In genomic region chr17:82212331-82213250, GRCh38 we compare ENCODE assay signal across 8 cellular contexts. TPM values are rescaled to one million over a fixed set of nuclear protein-coding genes. Genes with fewer than 3 reads are reported as not detected.
DNase-seq lines count a peak whose midpoint lies in the region; ATAC-seq, FAIRE-seq and TF ChIP-seq lines count a peak whose summit lies in the region.

CCDC57 (minus strand) TSS chr17:82212842; CDS start chr17:82201944, 10,898 bp downstream.

- H3K9ac ChIP-seq in endothelial cell of umbilical vein (replicated peaks; ENCODE audit: extremely low read depth, insufficient read depth, low read length): peak within 1 kb of the TSS; percentile 81

- FAIRE-seq in endothelial cell of umbilical vein (lab: Jason Lieb, UNC): peak; percentile 76

- BruUV-seq in endothelial cell of umbilical vein (replicated peaks; lab: Mats Ljungman, UMichigan): no TSS peak

- ATAC-seq in HG02970 (IDR thresholded peaks at IDR 0.05; ENCODE audit: low FRiP score, unreplicated experiment): peak; percentile 63
- ATAC-seq in stimulated activated effector memory CD8-positive, alpha-beta T cell treated with anti-CD3 and anti-CD28 coated beads, Interleukin-12 subunit alpha, Interleukin-12 subunit beta, amount 100 ng/mL, for 72 hours: peak; percentile 80

- no peaks in the 10 kb centered on the region for H3K9me1 ChIP-seq in endothelial cell of umbilical vein (replicated peaks; ENCODE audit: control insufficient read depth, extremely low read depth, insufficient read depth, low read length)

- H3K4me1 ChIP-seq in endothelial cell of umbilical vein (ENCODE audit: control insufficient read depth, extremely low read depth, insufficient read depth, low read length): peaks cover 29% of the 10 kb centered on the region

- peak within 1 kb of the TSS; percentile 58 for H2AFZ ChIP-seq in endothelial cell of umbilical vein (ENCODE audit: low read depth, low read length)

- peak within 1 kb of the TSS; percentile 59 to 70 (median 62) for H3K4me3 ChIP-seq in endothelial cell of umbilical vein (replicated peaks in 1 of 3; ENCODE audit: insufficient read depth in 1 of 3, low read depth in 1 of 3, low read length in 3 of 3)

- no peak for TF ChIP-seq CTCF in endothelial cell of umbilical vein (IDR thresholded peaks at IDR 0.05; ENCODE audit: extremely low read depth in 1 of 2, insufficient read depth in 1 of 2, low read depth in 1 of 2, low read length in 2 of 2)

- H3K79me2 ChIP-seq in endothelial cell of umbilical vein (ENCODE audit: control insufficient read depth, insufficient read depth, low read length): no peaks in the 10 kb centered on the region

- H3K9me3 ChIP-seq in endothelial cell of umbilical vein (replicated peaks; ENCODE audit: control insufficient read depth, insufficient read depth, low read length): no peaks in the 10 kb centered on the region

- TF ChIP-seq POLR2A in GM15510 (IDR thresholded peaks at IDR 0.05; ENCODE audit: borderline replicate concordance, extremely low read depth, insufficient read length): peak; percentile 47
- TF ChIP-seq POLR2A in endothelial cell of umbilical vein (IDR thresholded peaks at IDR 0.05; ENCODE audit: low read depth, low read length): peak; percentile 36

- H3K9me3 Mint-ChIP-seq in stimulated activated effector memory CD8-positive, alpha-beta T cell treated with anti-CD3 and anti-CD28 coated beads, Interleukin-12 subunit alpha, Interleukin-12 subunit beta, amount 100 ng/mL, for 72 hours: no peaks in the 10 kb centered on the region

- CTCF ChIA-PET in endothelial cell of umbilical vein (lab: Charles Lee): interaction anchor here (1.0 kb wide), 2 partner anchors 11 to 182 kb away, joined by 3 read pairs; no protein-coding TSS in a partner anchor

- H3K27ac ChIP-seq in endothelial cell of umbilical vein (ENCODE audit: insufficient read depth, low read depth, low read length): peak within 1 kb of the TSS; percentile 72

- POLR2A ChIA-PET in endothelial cell of umbilical vein (lab: Charles Lee): no interaction called here

- H4K20me1 ChIP-seq in endothelial cell of umbilical vein (replicated peaks; ENCODE audit: control insufficient read depth, extremely low read depth, insufficient read depth, low read length): no peaks in the 10 kb centered on the region

- intact Hi-C loops in endothelial cell of umbilical vein (cut with micrococcal nuclease): loop anchor here (1.0 to 10.0 kb wide), 2 partner anchors 7 to 188 kb away; partner anchors contain the start of genes CENPX and LRRC45

- peak; percentile 52 for DNase-seq in A172 (ENCODE audit: low spot score)
- peak; percentile 50 for DNase-seq in NCI-H345 treated with DMSO at 0.1 percent for 48 hours (lab: John Stamatoyannopoulos, UW; ENCODE audit: unreplicated experiment)
- DNase-seq in activated CD8-positive, alpha-beta memory T cell treated with anti-CD3 and anti-CD28 coated beads for 24 hours: peak; percentile 91
- peak; percentile 62 for DNase-seq in endothelial cell of umbilical vein (ENCODE audit: low read depth, low spot score)
- DNase-seq in mesenteric fat pad (ENCODE audit: low spot score): no peak
- peak; percentile 73 to 92 for DNase-seq in stimulated activated effector memory CD8-positive, alpha-beta T cell treated with anti-CD3 and anti-CD28 coated beads, Interleukin-12 subunit alpha, Interleukin-12 subunit beta, amount 100 ng/mL, for 72 hours (ENCODE audit: low spot score in 2 of 2)

- H3K4me3 Mint-ChIP-seq in stimulated activated effector memory CD8-positive, alpha-beta T cell treated with anti-CD3 and anti-CD28 coated beads, Interleukin-12 subunit alpha, Interleukin-12 subunit beta, amount 100 ng/mL, for 72 hours: peak within 1 kb of the TSS; percentile 73

- H3K27ac Mint-ChIP-seq in stimulated activated effector memory CD8-positive, alpha-beta T cell treated with anti-CD3 and anti-CD28 coated beads, Interleukin-12 subunit alpha, Interleukin-12 subunit beta, amount 100 ng/mL, for 72 hours: peak within 1 kb of the TSS; percentile 90

- peak within 1 kb of the TSS; percentile 69 for H3K4me2 ChIP-seq in endothelial cell of umbilical vein (ENCODE audit: insufficient read depth, low read length)

- no peaks in the 10 kb centered on the region for H3K27me3 ChIP-seq in endothelial cell of umbilical vein (ENCODE audit: control insufficient read depth in 2 of 2, insufficient read depth in 2 of 2, low read length in 2 of 2)

- H3K36me3 ChIP-seq in endothelial cell of umbilical vein (ENCODE audit: control insufficient read depth in 2 of 2, extremely low read depth in 1 of 2, insufficient read depth in 2 of 2, low read length in 2 of 2): no peaks in the 10 kb centered on the region

- dilution Hi-C loops in endothelial cell of umbilical vein (cut with MboI; ENCODE audit: extremely low pct_ligation_motif_present, low sequenced_read_pairs): no loop called here

- H3K36me3 Mint-ChIP-seq in stimulated activated effector memory CD8-positive, alpha-beta T cell treated with anti-CD3 and anti-CD28 coated beads, Interleukin-12 subunit alpha, Interleukin-12 subunit beta, amount 100 ng/mL, for 72 hours: peaks cover 29% of the 10 kb centered on the region

- H3K4me1 Mint-ChIP-seq in stimulated activated effector memory CD8-positive, alpha-beta T cell treated with anti-CD3 and anti-CD28 coated beads, Interleukin-12 subunit alpha, Interleukin-12 subunit beta, amount 100 ng/mL, for 72 hours: peaks cover 44% of the 10 kb centered on the region

TF ChIP-seq in endothelial cell of umbilical vein, 7 proteins besides CTCF, POLR2A, EP300 and RAD21:
- TF ChIP-seq JUN (IDR thresholded peaks at IDR 0.05; ENCODE audit: borderline replicate concordance, insufficient read depth, insufficient read length, low read depth) (no peak), POLR2AphosphoS5 (IDR thresholded peaks at IDR 0.05; ENCODE audit: insufficient read depth, low read depth, low read length) (peak; percentile 84)

RNA-seq across cellular contexts. Expression of gene CCDC57, which starts in this region (rescaled TPM):
- total RNA-seq in A172 (2014; rRNA removed; shearing (Covaris generic)): 8.9 and 14.6 TPM in 2 replicates
- total RNA-seq in endothelial cell of umbilical vein: 31.6 and 40.9 TPM in 2 replicates
- 18.6 and 19.7 TPM in 2 replicates for polyA plus RNA-seq in endothelial cell of umbilical vein
- polyA plus RNA-seq in endothelial cell of umbilical vein (2011; cell fraction: cytosol; rRNA removed): 3.9 and 6.4 TPM in 2 replicates
- polyA plus RNA-seq in endothelial cell of umbilical vein (2011; cell fraction: nucleus; rRNA removed): 167 and 183 TPM in 2 replicates
- polyA plus RNA-seq in endothelial cell of umbilical vein (2012): 9.3 and 11.4 TPM in 2 replicates
- 15.8 and 16.5 TPM in 2 replicates for polyA minus RNA-seq in endothelial cell of umbilical vein
- 16.3 TPM for polyA minus RNA-seq in endothelial cell of umbilical vein (2011; cell fraction: cytosol; rRNA and poly(A)+ RNA removed)
- polyA minus RNA-seq in endothelial cell of umbilical vein (2011; cell fraction: nucleus; rRNA and poly(A)+ RNA removed): 31.4 and 37.9 TPM in 2 replicates
- total RNA-seq in mesenteric fat pad: 24.7 TPM
